ENCODE assay signal across 8 cellular contexts in genomic region chr4:105191621-105192210, GRCh38. TPM values are rescaled to one million over a fixed set of nuclear protein-coding genes. Genes with fewer than 3 reads are reported as not detected.
DNase-seq lines count a peak whose midpoint lies in the region; ATAC-seq and TF ChIP-seq lines count a peak whose summit lies in the region.

No MANE protein-coding gene starts in this region.

- H3K27ac ChIP-seq in psoas muscle: peak overlapping the region; percentile 4

- intact Hi-C loops in psoas muscle (cut with DNase I): loop anchor here in 1 of 2 donors (5.0 kb wide), 1 partner anchor 44 kb away; the partner anchor contains the start of gene TET2

- no peak for TF ChIP-seq CTCF in astrocyte of the spinal cord (IDR thresholded peaks at IDR 0.05; ENCODE audit: low read depth, low read length)
- no peak for TF ChIP-seq CTCF in psoas muscle (IDR thresholded peaks at IDR 0.05)

- H3K27ac Mint-ChIP-seq in activated CD8-positive, alpha-beta memory T cell treated with anti-CD3 and anti-CD28 coated beads, Interleukin-2, amount 10 ng/mL, durations not matched to agents 7 days and 5 days: no peak overlapping the region

- H3K4me1 Mint-ChIP-seq in activated CD8-positive, alpha-beta memory T cell treated with anti-CD3 and anti-CD28 coated beads, Interleukin-2, amount 10 ng/mL, durations not matched to agents 7 days and 5 days: peaks cover 18% of the 10 kb centered on the region

- no peak overlapping the region for H3K4me3 Mint-ChIP-seq in activated CD8-positive, alpha-beta memory T cell treated with anti-CD3 and anti-CD28 coated beads, Interleukin-2, amount 10 ng/mL, durations not matched to agents 7 days and 5 days

- CTCF ChIA-PET in activated CD8-positive, alpha-beta memory T cell treated with anti-CD3 and anti-CD28 coated beads, Interleukin-2, amount 10 ng/mL, durations not matched to agents 7 days and 5 days (lab: Charles Lee): no interaction called here

- no peaks in the 10 kb centered on the region for H3K9me3 ChIP-seq in psoas muscle

- ATAC-seq in GM19463 (IDR thresholded peaks at IDR 0.05; ENCODE audit: unreplicated experiment) (peak; percentile 50), HG03469 (IDR thresholded peaks at IDR 0.05; ENCODE audit: unreplicated experiment) (peak; percentile 36), psoas muscle (peak; percentile 71 to 87 (median 84)), GM19397 (IDR thresholded peaks at IDR 0.05; ENCODE audit: unreplicated experiment) (no peak)
- ATAC-seq in activated CD8-positive, alpha-beta memory T cell treated with anti-CD3 and anti-CD28 coated beads, Interleukin-2, amount 10 ng/mL, durations not matched to agents 7 days and 5 days: no peak

- H3K4me1 ChIP-seq in psoas muscle: peaks cover 35% of the 10 kb centered on the region

- DNase-seq in DMS79 (lab: John Stamatoyannopoulos, UW) (peak; percentile 30), astrocyte of the spinal cord (ENCODE audit: low read depth, low spot score) (peak; percentile 60), psoas muscle (no peak), DMS114 treated with DMSO at 0.1 percent for 48 hours (lab: John Stamatoyannopoulos, UW; ENCODE audit: unreplicated experiment) (no peak)
- DNase-seq in activated CD8-positive, alpha-beta memory T cell treated with anti-CD3 and anti-CD28 coated beads, Interleukin-2, amount 10 ng/mL, durations not matched to agents 7 days and 5 days: no peak

- H3K27me3 Mint-ChIP-seq in activated CD8-positive, alpha-beta memory T cell treated with anti-CD3 and anti-CD28 coated beads, Interleukin-2, amount 10 ng/mL, durations not matched to agents 7 days and 5 days: no peaks in the 10 kb centered on the region

- peaks cover 0 to 4% of the 10 kb centered on the region in 2 donors for H3K36me3 ChIP-seq in psoas muscle (ENCODE audit: insufficient read depth in 1 of 2, low read depth in 1 of 2)

- in situ Hi-C loops in astrocyte of the spinal cord (cut with HindIII; ENCODE audit: low sequenced_read_pairs): no loop called here

- H3K27me3 ChIP-seq in psoas muscle (ENCODE audit: insufficient read depth in 3 of 3, low read length in 2 of 3): no peaks in the 10 kb centered on the region

- no peaks in the 10 kb centered on the region for H3K9me3 Mint-ChIP-seq in activated CD8-positive, alpha-beta memory T cell treated with anti-CD3 and anti-CD28 coated beads, Interleukin-2, amount 10 ng/mL, durations not matched to agents 7 days and 5 days (ENCODE audit: low read depth)

- no peak overlapping the region for H3K4me3 ChIP-seq in astrocyte of the spinal cord (ENCODE audit: low read depth, low read length)
- H3K4me3 ChIP-seq in psoas muscle: no peak overlapping the region

- WGBS in psoas muscle, 3 donors: 24 to 29% (median 24%) methylated on average over 3 of the region's 3 CpGs

- H3K36me3 Mint-ChIP-seq in activated CD8-positive, alpha-beta memory T cell treated with anti-CD3 and anti-CD28 coated beads, Interleukin-2, amount 10 ng/mL, durations not matched to agents 7 days and 5 days: peaks cover 48% of the 10 kb centered on the region

RNA-seq across cellular contexts. Expression of gene TET2, which starts 45.0 kb away (rescaled TPM):
- total RNA-seq in psoas muscle: 10 to 100 TPM; 12.4 to 24.0 (median 15.4) TPM
- polyA plus RNA-seq in psoas muscle: 1 to 10 TPM; 1.4 to 2.9 (median 1.7) TPM
- 10 to 100 TPM; 24.6 to 25.1 TPM for total RNA-seq in activated CD8-positive, alpha-beta memory T cell treated with anti-CD3 and anti-CD28 coated beads, Interleukin-2, amount 10 ng/mL, durations not matched to agents 7 days and 5 days

Comparison
In these comparisons a context has a peak if more than half of its experiments do, and no peak if none do; other contexts are left out.
1. DNase-seq: peak in DMS79 (single experiment) and astrocyte of the spinal cord (single experiment); none in psoas muscle (0 of 2), activated CD8-positive, alpha-beta memory T cell treated with anti-CD3 and anti-CD28 coated beads, Interleukin-2, amount 10 ng/mL, durations not matched to agents 7 days and 5 days (single experiment) and DMS114 treated with DMSO at 0.1 percent for 48 hours (single experiment).
2. ATAC-seq: peak in GM19463 (single experiment), HG03469 (single experiment) and psoas muscle (4 of 4); none in GM19397 (single experiment) and activated CD8-positive, alpha-beta memory T cell treated with anti-CD3 and anti-CD28 coated beads, Interleukin-2, amount 10 ng/mL, durations not matched to agents 7 days and 5 days (single experiment).